ENCODE assay signal across 1 cellular context in the genomic region with DNA sequence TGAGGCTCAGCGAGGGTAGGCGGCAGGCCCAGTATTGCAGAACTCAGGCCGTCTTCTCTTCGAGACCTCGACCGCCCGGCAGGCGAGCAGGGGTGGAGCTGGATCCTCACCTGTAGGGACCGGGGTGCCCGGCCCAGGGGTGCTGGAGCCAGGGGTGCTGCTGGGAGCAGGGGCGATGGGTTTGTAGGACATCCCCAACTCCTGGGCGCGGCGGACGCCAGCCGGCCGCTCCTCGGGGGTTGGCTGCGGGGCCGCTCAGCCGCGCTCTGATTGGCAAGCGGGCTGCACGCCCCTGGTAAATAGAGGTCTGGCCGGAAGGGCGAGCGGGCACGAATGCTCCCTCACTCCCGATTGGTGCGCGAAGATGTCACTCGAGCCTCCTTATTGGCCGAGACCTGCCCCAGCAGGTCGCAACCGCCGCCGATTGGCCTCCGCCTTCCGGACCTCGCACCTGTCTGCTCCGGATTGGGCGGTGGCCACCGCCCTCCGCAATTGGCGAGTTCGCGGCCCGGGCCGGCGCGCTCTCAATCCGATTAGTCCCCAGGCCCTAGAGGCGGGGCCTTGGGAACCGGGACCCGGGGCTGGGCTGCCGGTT.
A peak's percentile ranks its signal among the peaks of the same experiment; 100 is the strongest.
TF ChIP-seq lines count a peak whose summit lies in the region.

A gene with protein sequence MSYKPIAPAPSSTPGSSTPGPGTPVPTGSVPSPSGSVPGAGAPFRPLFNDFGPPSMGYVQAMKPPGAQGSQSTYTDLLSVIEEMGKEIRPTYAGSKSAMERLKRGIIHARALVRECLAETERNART (minus strand): TSS at position 272 of the 595 bp plus-strand sequence. CDS start 80 bp downstream, at position 192.

TF ChIP-seq in HEK293, 187 proteins besides CTCF, POLR2A, EP300 and RAD21 (continued from another document and continues in another):
- TF ChIP-seq, protein P1, sequence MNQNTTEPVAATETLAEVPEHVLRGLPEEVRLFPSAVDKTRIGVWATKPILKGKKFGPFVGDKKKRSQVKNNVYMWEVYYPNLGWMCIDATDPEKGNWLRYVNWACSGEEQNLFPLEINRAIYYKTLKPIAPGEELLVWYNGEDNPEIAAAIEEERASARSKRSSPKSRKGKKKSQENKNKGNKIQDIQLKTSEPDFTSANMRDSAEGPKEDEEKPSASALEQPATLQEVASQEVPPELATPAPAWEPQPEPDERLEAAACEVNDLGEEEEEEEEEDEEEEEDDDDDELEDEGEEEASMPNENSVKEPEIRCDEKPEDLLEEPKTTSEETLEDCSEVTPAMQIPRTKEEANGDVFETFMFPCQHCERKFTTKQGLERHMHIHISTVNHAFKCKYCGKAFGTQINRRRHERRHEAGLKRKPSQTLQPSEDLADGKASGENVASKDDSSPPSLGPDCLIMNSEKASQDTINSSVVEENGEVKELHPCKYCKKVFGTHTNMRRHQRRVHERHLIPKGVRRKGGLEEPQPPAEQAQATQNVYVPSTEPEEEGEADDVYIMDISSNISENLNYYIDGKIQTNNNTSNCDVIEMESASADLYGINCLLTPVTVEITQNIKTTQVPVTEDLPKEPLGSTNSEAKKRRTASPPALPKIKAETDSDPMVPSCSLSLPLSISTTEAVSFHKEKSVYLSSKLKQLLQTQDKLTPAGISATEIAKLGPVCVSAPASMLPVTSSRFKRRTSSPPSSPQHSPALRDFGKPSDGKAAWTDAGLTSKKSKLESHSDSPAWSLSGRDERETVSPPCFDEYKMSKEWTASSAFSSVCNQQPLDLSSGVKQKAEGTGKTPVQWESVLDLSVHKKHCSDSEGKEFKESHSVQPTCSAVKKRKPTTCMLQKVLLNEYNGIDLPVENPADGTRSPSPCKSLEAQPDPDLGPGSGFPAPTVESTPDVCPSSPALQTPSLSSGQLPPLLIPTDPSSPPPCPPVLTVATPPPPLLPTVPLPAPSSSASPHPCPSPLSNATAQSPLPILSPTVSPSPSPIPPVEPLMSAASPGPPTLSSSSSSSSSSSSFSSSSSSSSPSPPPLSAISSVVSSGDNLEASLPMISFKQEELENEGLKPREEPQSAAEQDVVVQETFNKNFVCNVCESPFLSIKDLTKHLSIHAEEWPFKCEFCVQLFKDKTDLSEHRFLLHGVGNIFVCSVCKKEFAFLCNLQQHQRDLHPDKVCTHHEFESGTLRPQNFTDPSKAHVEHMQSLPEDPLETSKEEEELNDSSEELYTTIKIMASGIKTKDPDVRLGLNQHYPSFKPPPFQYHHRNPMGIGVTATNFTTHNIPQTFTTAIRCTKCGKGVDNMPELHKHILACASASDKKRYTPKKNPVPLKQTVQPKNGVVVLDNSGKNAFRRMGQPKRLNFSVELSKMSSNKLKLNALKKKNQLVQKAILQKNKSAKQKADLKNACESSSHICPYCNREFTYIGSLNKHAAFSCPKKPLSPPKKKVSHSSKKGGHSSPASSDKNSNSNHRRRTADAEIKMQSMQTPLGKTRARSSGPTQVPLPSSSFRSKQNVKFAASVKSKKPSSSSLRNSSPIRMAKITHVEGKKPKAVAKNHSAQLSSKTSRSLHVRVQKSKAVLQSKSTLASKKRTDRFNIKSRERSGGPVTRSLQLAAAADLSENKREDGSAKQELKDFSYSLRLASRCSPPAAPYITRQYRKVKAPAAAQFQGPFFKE (tag by site-specific recombination; IDR thresholded peaks at IDR 0.05; ENCODE audit: borderline replicate concordance): no peak
- peak; percentile 97 for TF ChIP-seq MZF1 (tag by site-specific recombination; IDR thresholded peaks at IDR 0.05; ENCODE audit: borderline replicate concordance)
- TF ChIP-seq ZBTB7A (tag by site-specific recombination; IDR thresholded peaks at IDR 0.05; ENCODE audit: low read depth): peak; percentile 69; the same call in 1 of the 2 replicates
- TF ChIP-seq ZNF558 (tag by site-specific recombination; IDR thresholded peaks at IDR 0.05): no peak
- TF ChIP-seq, protein P2, sequence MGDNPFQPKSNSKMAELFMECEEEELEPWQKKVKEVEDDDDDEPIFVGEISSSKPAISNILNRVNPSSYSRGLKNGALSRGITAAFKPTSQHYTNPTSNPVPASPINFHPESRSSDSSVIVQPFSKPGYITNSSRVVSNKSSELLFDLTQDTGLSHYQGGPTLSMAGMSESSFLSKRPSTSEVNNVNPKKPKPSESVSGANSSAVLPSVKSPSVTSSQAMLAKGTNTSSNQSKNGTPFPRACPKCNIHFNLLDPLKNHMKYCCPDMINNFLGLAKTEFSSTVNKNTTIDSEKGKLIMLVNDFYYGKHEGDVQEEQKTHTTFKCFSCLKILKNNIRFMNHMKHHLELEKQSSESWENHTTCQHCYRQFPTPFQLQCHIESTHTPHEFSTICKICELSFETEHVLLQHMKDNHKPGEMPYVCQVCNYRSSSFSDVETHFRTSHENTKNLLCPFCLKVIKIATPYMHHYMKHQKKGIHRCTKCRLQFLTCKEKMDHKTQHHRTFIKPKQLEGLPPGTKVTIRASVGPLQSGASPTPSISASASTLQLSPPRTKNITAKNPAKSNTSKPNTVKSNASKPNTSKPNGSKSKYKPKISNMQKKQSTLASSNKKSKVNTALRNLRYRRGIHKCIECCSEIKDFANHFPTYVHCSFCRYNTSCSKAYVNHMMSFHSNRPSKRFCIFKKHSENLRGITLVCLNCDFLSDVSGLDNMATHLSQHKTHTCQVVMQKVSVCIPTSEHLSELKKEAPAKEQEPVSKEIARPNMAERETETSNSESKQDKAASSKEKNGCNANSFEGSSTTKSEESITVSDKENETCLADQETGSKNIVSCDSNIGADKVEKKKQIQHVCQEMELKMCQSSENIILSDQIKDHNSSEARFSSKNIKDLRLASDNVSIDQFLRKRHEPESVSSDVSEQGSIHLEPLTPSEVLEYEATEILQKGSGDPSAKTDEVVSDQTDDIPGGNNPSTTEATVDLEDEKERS (tag by site-specific recombination; IDR thresholded peaks at IDR 0.05): no peak
- peak; percentile 60; the same call in 1 of the 2 replicates for TF ChIP-seq ZFP69B (tag by site-specific recombination; IDR thresholded peaks at IDR 0.05)
- TF ChIP-seq TCF7L2 (IDR thresholded peaks at IDR 0.05; ENCODE audit: borderline replicate concordance, low read depth, low read length): no peak
- no peak for TF ChIP-seq ZNF707 (tag by site-specific recombination; IDR thresholded peaks at IDR 0.05)
- peak; percentile 47 for TF ChIP-seq ZIC2 (tag by site-specific recombination; IDR thresholded peaks at IDR 0.05)
- TF ChIP-seq ZNF830 (tag by site-specific recombination; IDR thresholded peaks at IDR 0.05; ENCODE audit: low read depth): no peak
- TF ChIP-seq ZNF521 (tag by site-specific recombination; IDR thresholded peaks at IDR 0.05): no peak
- 0 out of 2 replicates have a peak, but pooled peaks have one; percentile 5 for TF ChIP-seq SCRT1 (tag by site-specific recombination; IDR thresholded peaks at IDR 0.05; ENCODE audit: borderline replicate concordance)
- TF ChIP-seq, protein P3, sequence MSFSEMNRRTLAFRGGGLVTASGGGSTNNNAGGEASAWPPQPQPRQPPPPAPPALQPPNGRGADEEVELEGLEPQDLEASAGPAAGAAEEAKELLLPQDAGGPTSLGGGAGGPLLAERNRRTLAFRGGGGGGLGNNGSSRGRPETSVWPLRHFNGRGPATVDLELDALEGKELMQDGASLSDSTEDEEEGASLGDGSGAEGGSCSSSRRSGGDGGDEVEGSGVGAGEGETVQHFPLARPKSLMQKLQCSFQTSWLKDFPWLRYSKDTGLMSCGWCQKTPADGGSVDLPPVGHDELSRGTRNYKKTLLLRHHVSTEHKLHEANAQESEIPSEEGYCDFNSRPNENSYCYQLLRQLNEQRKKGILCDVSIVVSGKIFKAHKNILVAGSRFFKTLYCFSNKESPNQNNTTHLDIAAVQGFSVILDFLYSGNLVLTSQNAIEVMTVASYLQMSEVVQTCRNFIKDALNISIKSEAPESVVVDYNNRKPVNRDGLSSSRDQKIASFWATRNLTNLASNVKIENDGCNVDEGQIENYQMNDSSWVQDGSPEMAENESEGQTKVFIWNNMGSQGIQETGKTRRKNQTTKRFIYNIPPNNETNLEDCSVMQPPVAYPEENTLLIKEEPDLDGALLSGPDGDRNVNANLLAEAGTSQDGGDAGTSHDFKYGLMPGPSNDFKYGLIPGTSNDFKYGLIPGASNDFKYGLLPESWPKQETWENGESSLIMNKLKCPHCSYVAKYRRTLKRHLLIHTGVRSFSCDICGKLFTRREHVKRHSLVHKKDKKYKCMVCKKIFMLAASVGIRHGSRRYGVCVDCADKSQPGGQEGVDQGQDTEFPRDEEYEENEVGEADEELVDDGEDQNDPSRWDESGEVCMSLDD (tag by site-specific recombination; IDR thresholded peaks at IDR 0.05): peak; percentile 89
- TF ChIP-seq, protein P4, sequence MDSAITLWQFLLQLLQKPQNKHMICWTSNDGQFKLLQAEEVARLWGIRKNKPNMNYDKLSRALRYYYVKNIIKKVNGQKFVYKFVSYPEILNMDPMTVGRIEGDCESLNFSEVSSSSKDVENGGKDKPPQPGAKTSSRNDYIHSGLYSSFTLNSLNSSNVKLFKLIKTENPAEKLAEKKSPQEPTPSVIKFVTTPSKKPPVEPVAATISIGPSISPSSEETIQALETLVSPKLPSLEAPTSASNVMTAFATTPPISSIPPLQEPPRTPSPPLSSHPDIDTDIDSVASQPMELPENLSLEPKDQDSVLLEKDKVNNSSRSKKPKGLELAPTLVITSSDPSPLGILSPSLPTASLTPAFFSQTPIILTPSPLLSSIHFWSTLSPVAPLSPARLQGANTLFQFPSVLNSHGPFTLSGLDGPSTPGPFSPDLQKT (IDR thresholded peaks at IDR 0.05; ENCODE audit: borderline replicate concordance, low read depth, low read length): peak; percentile 57; the same call in 1 of the 2 replicates
- 0 out of 2 replicates have a peak, but pooled peaks have one; percentile 71 for TF ChIP-seq ZBTB48 (tag by site-specific recombination; IDR thresholded peaks at IDR 0.05)
- TF ChIP-seq ZNF324 (tag by site-specific recombination; IDR thresholded peaks at IDR 0.05): peak; percentile 85
- TF ChIP-seq KLF10 (tag by site-specific recombination; IDR thresholded peaks at IDR 0.05): peak; percentile 88
- peak; percentile 98 for TF ChIP-seq SP2 (tag by site-specific recombination; IDR thresholded peaks at IDR 0.05)
- TF ChIP-seq, protein P5, sequence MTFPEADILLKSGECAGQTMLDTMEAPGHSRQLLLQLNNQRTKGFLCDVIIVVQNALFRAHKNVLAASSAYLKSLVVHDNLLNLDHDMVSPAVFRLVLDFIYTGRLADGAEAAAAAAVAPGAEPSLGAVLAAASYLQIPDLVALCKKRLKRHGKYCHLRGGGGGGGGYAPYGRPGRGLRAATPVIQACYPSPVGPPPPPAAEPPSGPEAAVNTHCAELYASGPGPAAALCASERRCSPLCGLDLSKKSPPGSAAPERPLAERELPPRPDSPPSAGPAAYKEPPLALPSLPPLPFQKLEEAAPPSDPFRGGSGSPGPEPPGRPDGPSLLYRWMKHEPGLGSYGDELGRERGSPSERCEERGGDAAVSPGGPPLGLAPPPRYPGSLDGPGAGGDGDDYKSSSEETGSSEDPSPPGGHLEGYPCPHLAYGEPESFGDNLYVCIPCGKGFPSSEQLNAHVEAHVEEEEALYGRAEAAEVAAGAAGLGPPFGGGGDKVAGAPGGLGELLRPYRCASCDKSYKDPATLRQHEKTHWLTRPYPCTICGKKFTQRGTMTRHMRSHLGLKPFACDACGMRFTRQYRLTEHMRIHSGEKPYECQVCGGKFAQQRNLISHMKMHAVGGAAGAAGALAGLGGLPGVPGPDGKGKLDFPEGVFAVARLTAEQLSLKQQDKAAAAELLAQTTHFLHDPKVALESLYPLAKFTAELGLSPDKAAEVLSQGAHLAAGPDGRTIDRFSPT (tag by site-specific recombination; IDR thresholded peaks at IDR 0.05): peak; percentile 74
- TF ChIP-seq ZNF701 (tag by site-specific recombination; IDR thresholded peaks at IDR 0.05): no peak
- TF ChIP-seq ZNF610 (tag by site-specific recombination; IDR thresholded peaks at IDR 0.05; ENCODE audit: borderline replicate concordance): peak; percentile 66; the same call in 1 of the 2 replicates
- TF ChIP-seq ZNF37A (tag by site-specific recombination; IDR thresholded peaks at IDR 0.05): no peak
- peak; percentile 96 for TF ChIP-seq ZNF423 (tag by site-specific recombination; IDR thresholded peaks at IDR 0.05)
- TF ChIP-seq, protein P6, sequence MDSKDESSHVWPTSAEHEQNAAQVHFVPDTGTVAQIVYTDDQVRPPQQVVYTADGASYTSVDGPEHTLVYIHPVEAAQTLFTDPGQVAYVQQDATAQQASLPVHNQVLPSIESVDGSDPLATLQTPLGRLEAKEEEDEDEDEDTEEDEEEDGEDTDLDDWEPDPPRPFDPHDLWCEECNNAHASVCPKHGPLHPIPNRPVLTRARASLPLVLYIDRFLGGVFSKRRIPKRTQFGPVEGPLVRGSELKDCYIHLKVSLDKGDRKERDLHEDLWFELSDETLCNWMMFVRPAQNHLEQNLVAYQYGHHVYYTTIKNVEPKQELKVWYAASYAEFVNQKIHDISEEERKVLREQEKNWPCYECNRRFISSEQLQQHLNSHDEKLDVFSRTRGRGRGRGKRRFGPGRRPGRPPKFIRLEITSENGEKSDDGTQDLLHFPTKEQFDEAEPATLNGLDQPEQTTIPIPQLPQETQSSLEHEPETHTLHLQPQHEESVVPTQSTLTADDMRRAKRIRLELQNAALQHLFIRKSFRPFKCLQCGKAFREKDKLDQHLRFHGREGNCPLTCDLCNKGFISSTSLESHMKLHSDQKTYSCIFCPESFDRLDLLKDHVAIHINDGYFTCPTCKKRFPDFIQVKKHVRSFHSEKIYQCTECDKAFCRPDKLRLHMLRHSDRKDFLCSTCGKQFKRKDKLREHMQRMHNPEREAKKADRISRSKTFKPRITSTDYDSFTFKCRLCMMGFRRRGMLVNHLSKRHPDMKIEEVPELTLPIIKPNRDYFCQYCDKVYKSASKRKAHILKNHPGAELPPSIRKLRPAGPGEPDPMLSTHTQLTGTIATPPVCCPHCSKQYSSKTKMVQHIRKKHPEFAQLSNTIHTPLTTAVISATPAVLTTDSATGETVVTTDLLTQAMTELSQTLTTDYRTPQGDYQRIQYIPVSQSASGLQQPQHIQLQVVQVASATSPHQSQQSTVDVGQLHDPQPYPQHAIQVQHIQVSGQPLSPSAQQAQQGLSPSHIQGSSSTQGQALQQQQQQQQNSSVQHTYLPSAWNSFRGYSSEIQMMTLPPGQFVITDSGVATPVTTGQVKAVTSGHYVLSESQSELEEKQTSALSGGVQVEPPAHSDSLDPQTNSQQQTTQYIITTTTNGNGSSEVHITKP (tag by site-specific recombination; IDR thresholded peaks at IDR 0.05): peak; percentile 92
- TF ChIP-seq SCRT2 (tag by site-specific recombination; IDR thresholded peaks at IDR 0.05): peak; percentile 42; the same call in 1 of the 2 replicates
- TF ChIP-seq ZEB2 (tag by site-specific recombination; IDR thresholded peaks at IDR 0.05): no peak
- TF ChIP-seq MEIS1 (CRISPR knock-in tag; IDR thresholded peaks at IDR 0.05; ENCODE audit: borderline replicate concordance): no peak
- TF ChIP-seq ZNF10 (tag by site-specific recombination; IDR thresholded peaks at IDR 0.05): no peak; the same call in 1 of the 2 replicates
- TF ChIP-seq ZNF335 (tag by site-specific recombination; conservative IDR thresholded peaks at IDR 0.05): no peak
- TF ChIP-seq, protein P7, sequence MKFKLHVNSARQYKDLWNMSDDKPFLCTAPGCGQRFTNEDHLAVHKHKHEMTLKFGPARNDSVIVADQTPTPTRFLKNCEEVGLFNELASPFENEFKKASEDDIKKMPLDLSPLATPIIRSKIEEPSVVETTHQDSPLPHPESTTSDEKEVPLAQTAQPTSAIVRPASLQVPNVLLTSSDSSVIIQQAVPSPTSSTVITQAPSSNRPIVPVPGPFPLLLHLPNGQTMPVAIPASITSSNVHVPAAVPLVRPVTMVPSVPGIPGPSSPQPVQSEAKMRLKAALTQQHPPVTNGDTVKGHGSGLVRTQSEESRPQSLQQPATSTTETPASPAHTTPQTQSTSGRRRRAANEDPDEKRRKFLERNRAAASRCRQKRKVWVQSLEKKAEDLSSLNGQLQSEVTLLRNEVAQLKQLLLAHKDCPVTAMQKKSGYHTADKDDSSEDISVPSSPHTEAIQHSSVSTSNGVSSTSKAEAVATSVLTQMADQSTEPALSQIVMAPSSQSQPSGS (tag by site-specific recombination; IDR thresholded peaks at IDR 0.05; ENCODE audit: low read depth): no peak
- TF ChIP-seq ZNF76 (tag by site-specific recombination; IDR thresholded peaks at IDR 0.05; ENCODE audit: borderline replicate concordance, low read depth): peak; percentile 77; the same call in 1 of the 2 replicates
- TF ChIP-seq ZNF785 (tag by site-specific recombination; IDR thresholded peaks at IDR 0.05): no peak
